In genomic region chr10:32937824-32938482, GRCh38 we compare ENCODE assay signal across 10 cellular contexts. TPM values are rescaled to one million over a fixed set of nuclear protein-coding genes. Genes with fewer than 3 reads are reported as not detected.
A peak's percentile ranks its signal among the peaks of the same experiment; 100 is the strongest.
DNase-seq lines count a peak whose midpoint lies in the region; ATAC-seq and TF ChIP-seq lines count a peak whose summit lies in the region.
"Had no signal": no experiment of that assay in that cellular context is flagged by ENCODE, and none has a peak within 500 bp of the region (broad histone marks: within the 10 kb centered on the region; RNA-seq: fewer than 3 reads in every experiment).

No MANE protein-coding gene starts in this region.

- H3K4me1 Mint-ChIP-seq in MCF 10A (ENCODE audit: insufficient read depth, unreplicated experiment): peaks cover 56% of the 10 kb centered on the region
- H3K4me1 Mint-ChIP-seq in activated naive CD4-positive, alpha-beta T cell treated with anti-CD3 and anti-CD28 coated beads for 36 hours (ENCODE audit: low read depth): peaks cover 13% of the 10 kb centered on the region

- H3K36me3 ChIP-seq in stomach smooth muscle (ENCODE audit: control insufficient read depth in 2 of 2, insufficient read depth in 2 of 2, low read length in 2 of 2): peaks cover 4 to 13% of the 10 kb centered on the region in 2 donors

- H3K9me3 Mint-ChIP-seq in MCF 10A (ENCODE audit: unreplicated experiment): no peaks in the 10 kb centered on the region
- H3K9me3 Mint-ChIP-seq in activated naive CD4-positive, alpha-beta T cell treated with anti-CD3 and anti-CD28 coated beads for 36 hours: no peaks in the 10 kb centered on the region
- H3K9me3 Mint-ChIP-seq: activated CD4-positive, alpha-beta T cell treated with anti-CD3 and anti-CD28 coated beads, Interleukin-2, amount 10 ng/mL, durations not matched to agents 24 days and 14 days had no signal

- no peaks in the 10 kb centered on the region for H3K27me3 Mint-ChIP-seq in MCF 10A (ENCODE audit: insufficient read depth, unreplicated experiment)
- no peaks in the 10 kb centered on the region for H3K27me3 Mint-ChIP-seq in activated naive CD4-positive, alpha-beta T cell treated with anti-CD3 and anti-CD28 coated beads for 36 hours (ENCODE audit: low read depth)
- H3K27me3 Mint-ChIP-seq: activated CD4-positive, alpha-beta T cell treated with anti-CD3 and anti-CD28 coated beads, Interleukin-2, amount 10 ng/mL, durations not matched to agents 24 days and 14 days had no signal

- intact Hi-C loops in MCF 10A (cut with micrococcal nuclease): no loop called here
- intact Hi-C loops in activated naive CD4-positive, alpha-beta T cell treated with anti-CD3 and anti-CD28 coated beads for 36 hours (cut with micrococcal nuclease): no loop called here

- POLR2A ChIA-PET in MCF 10A (lab: Yijun Ruan, JAX): interaction anchor here (0.6 to 19.5 kb wide), 16 partner anchors 8 to 1825 kb away, joined by 3 to 333 read pairs (median 5); partner anchors contain the start of gene ITGB1

- H3K4me3 ChIP-seq in stomach smooth muscle (ENCODE audit: low read length in 2 of 2): peak overlapping the region; percentile 12 to 61

- DNase-seq in MCF 10A (ENCODE audit: unreplicated experiment): no peak
- no peak for DNase-seq in left lobe of liver (ENCODE audit: low spot score)
- DNase-seq in stimulated activated CD4-positive, alpha-beta T cell treated with anti-CD3 and anti-CD28 coated beads, Interleukin-4, amount 100 ng/mL, for 4 hours: no peak
- no peak for DNase-seq in NCI-H510A treated with DMSO at 0.1 percent for 48 hours (lab: John Stamatoyannopoulos, UW)
- no peak for DNase-seq in stimulated activated CD4-positive, alpha-beta T cell treated with anti-CD3 and anti-CD28 coated beads, Interleukin-4, amount 100 ng/mL, for 24 hours
- no peak for DNase-seq in activated naive CD4-positive, alpha-beta T cell treated with anti-CD3 and anti-CD28 coated beads for 36 hours
- DNase-seq: activated CD4-positive, alpha-beta T cell treated with anti-CD3 and anti-CD28 coated beads, Interleukin-2, amount 10 ng/mL, durations not matched to agents 24 days and 14 days had no signal

- peaks cover 55% of the 10 kb centered on the region for H3K36me3 Mint-ChIP-seq in MCF 10A (ENCODE audit: insufficient read depth, unreplicated experiment)
- peaks cover 6% of the 10 kb centered on the region for H3K36me3 Mint-ChIP-seq in activated naive CD4-positive, alpha-beta T cell treated with anti-CD3 and anti-CD28 coated beads for 36 hours (ENCODE audit: low read depth)

- BruUV-seq in MCF 10A (replicated peaks; lab: Mats Ljungman, UMichigan): no TSS peak

- peak overlapping the region; percentile 97 for H3K27ac Mint-ChIP-seq in MCF 10A (ENCODE audit: low read depth, unreplicated experiment)
- no peak overlapping the region for H3K27ac Mint-ChIP-seq in activated naive CD4-positive, alpha-beta T cell treated with anti-CD3 and anti-CD28 coated beads for 36 hours
- H3K27ac Mint-ChIP-seq: activated CD4-positive, alpha-beta T cell treated with anti-CD3 and anti-CD28 coated beads, Interleukin-2, amount 10 ng/mL, durations not matched to agents 24 days and 14 days had no signal

- H3K27me3 ChIP-seq in stomach smooth muscle (ENCODE audit: control insufficient read depth in 1 of 2, insufficient read depth in 2 of 2, low read length in 2 of 2): no peaks in the 10 kb centered on the region

- TF ChIP-seq CTCF in MCF 10A (IDR thresholded peaks at IDR 0.05; ENCODE audit: unreplicated experiment): no peak

- peaks cover 40% of the 10 kb centered on the region for H3K4me1 ChIP-seq in stomach smooth muscle (ENCODE audit: control insufficient read depth, insufficient read depth, low read length)

- ATAC-seq in HG03354 (IDR thresholded peaks at IDR 0.05; ENCODE audit: poor library complexity, severe bottlenecking, unreplicated experiment): peak; percentile 9
- peak; percentile 55 for ATAC-seq in left lobe of liver

- H3K9me3 ChIP-seq in stomach smooth muscle (ENCODE audit: control insufficient read depth in 2 of 2, low read length in 2 of 2): no peaks in the 10 kb centered on the region

- H3K4me3 Mint-ChIP-seq in MCF 10A (ENCODE audit: unreplicated experiment): peak overlapping the region; percentile 63
- no peak overlapping the region for H3K4me3 Mint-ChIP-seq in activated naive CD4-positive, alpha-beta T cell treated with anti-CD3 and anti-CD28 coated beads for 36 hours
- H3K4me3 Mint-ChIP-seq: activated CD4-positive, alpha-beta T cell treated with anti-CD3 and anti-CD28 coated beads, Interleukin-2, amount 10 ng/mL, durations not matched to agents 24 days and 14 days had no signal

- peak overlapping the region; percentile 55 to 57 for H3K9ac ChIP-seq in stomach smooth muscle (ENCODE audit: low read length in 2 of 2)
- H3K9ac ChIP-seq: KMS-11 had no signal

- CTCF ChIA-PET in MCF 10A (lab: Yijun Ruan, JAX): interaction anchor here (0.7 to 0.8 kb wide), 2 partner anchors 20 to 71 kb away, joined by 3 read pairs; partner anchors contain the start of gene ITGB1
- CTCF ChIA-PET in activated naive CD4-positive, alpha-beta T cell treated with anti-CD3 and anti-CD28 coated beads for 36 hours (lab: Charles Lee): interaction anchor here (1.2 kb wide), 1 partner anchor 215 kb away, joined by 3 read pairs; no protein-coding TSS in a partner anchor

- H3K27ac ChIP-seq in stomach smooth muscle (ENCODE audit: low read length): peak overlapping the region; percentile 84
- H3K27ac ChIP-seq: KMS-11 had no signal

RNA-seq across cellular contexts. Expression of gene ITGB1, which starts 20.1 kb away (rescaled TPM):
- 680 and 703 TPM in 2 replicates for total RNA-seq in MCF 10A (2022)
- 142 TPM for total RNA-seq in left lobe of liver
- 10 to 100 TPM; 30.3 to 34.5 TPM for total RNA-seq in activated naive CD4-positive, alpha-beta T cell treated with anti-CD3 and anti-CD28 coated beads for 36 hours
